Comparison of ENCODE assay signal across 17 cellular contexts in genomic region chr3:120795959-120796358, GRCh38. TPM values are rescaled to one million over a fixed set of nuclear protein-coding genes. Genes with fewer than 3 reads are reported as not detected.
DNase-seq lines count a peak whose midpoint lies in the region; ATAC-seq, FAIRE-seq and TF ChIP-seq lines count a peak whose summit lies in the region.
"Had no signal": no experiment of that assay in that cellular context is flagged by ENCODE, and none has a peak within 500 bp of the region (broad histone marks: within the 10 kb centered on the region; RNA-seq: fewer than 3 reads in every experiment).

No MANE protein-coding gene starts in this region.

- no peak for FAIRE-seq in HepG2 (lab: Jason Lieb, UNC)
- FAIRE-seq: HTR-8/SVneo had no signal

- CTCF ChIA-PET in HepG2 (lab: Yijun Ruan, JAX; ENCODE audit: low intra/inter-chr PET ratio, low total read pairs), result interaction anchor here (2.4 kb wide), 1 partner anchor 173 kb away, joined by 27 read pairs; no protein-coding TSS in a partner anchor

- in situ Hi-C loops in HepG2 (cut with HindIII; ENCODE audit: extremely low pct_ligation_motif_present, low pct_unique_long_range_greater_than_20kb), result loop anchor here (5.0 kb wide), 1 partner anchor 234 kb away; no protein-coding TSS in a partner anchor

- H3K4me1 ChIP-seq in HepG2 (ENCODE audit: insufficient read depth, low read length) (peaks cover 27% of the 10 kb centered on the region), right lobe of liver (no peaks in the 10 kb centered on the region), OCI-LY3 (ENCODE audit: low read length) (peaks cover 23% of the 10 kb centered on the region)

- DNase-seq in HepG2 (ENCODE audit: low spot score) (peak; percentile 36), right lobe of liver (no peak), left colon (peak in 1 of 2 donors; percentile 16), NCI-H1092 treated with DMSO at 0.1 percent for 48 hours (lab: John Stamatoyannopoulos, UW) (no peak), NCI-H446 (lab: John Stamatoyannopoulos, UW) (no peak), posterior vena cava (ENCODE audit: low spot score) (no peak)
- DNase-seq: 8988T; ACHN; CD4-positive, CD25-positive, alpha-beta regulatory T cell; DND-41; GDM1; HCEC 1CT; HFFc6 had no signal

- ATAC-seq in HepG2 (peak; percentile 66), right lobe of liver (no peak), left colon (peak; percentile 78), HG03342 (IDR thresholded peaks at IDR 0.05; ENCODE audit: unreplicated experiment) (no peak)

- POLR2A ChIA-PET in HepG2 (lab: Yijun Ruan, JAX), result no interaction called here

- H3K27ac ChIP-seq in HepG2 (ENCODE audit: extremely low read length, insufficient read depth, low read length), result no peak overlapping the region
- H3K27ac ChIP-seq in right lobe of liver, result no peak overlapping the region
- no peak overlapping the region for H3K27ac ChIP-seq in OCI-LY3 (ENCODE audit: low read length)
- H3K27ac ChIP-seq: BLaER1 treated with 17β-estradiol and CSF1 and Interleukin-3, amounts not matched to agents 10 nM and 100 nM had no signal

- BruUV-seq in HepG2 (replicated peaks; lab: Mats Ljungman, UMichigan), result no TSS peak

- TF ChIP-seq POLR2A in HepG2 (IDR thresholded peaks at IDR 0.05; ENCODE audit: insufficient read depth in 1 of 2, low read depth in 2 of 2, low read length in 2 of 2) (no peak), right lobe of liver (IDR thresholded peaks at IDR 0.05) (no peak)

- no peaks in the 10 kb centered on the region for H4K20me1 ChIP-seq in HepG2 (ENCODE audit: insufficient read depth, low read length)
- no peaks in the 10 kb centered on the region for H4K20me1 ChIP-seq in OCI-LY3 (ENCODE audit: insufficient read depth, low read length)
- H4K20me1 ChIP-seq: BLaER1 treated with 17β-estradiol and CSF1 and Interleukin-3, amounts not matched to agents 10 nM and 100 nM had no signal

- WGBS in HepG2 (ENCODE audit: low lambda C conversion rate), result 0% methylated on average over 2 of the region's 2 CpGs
- 44% methylated on average over 2 of the region's 2 CpGs for WGBS in right lobe of liver (ENCODE audit: insufficient coverage, low coverage, low lambda C conversion rate, missing lambda C conversion rate)

- no peaks in the 10 kb centered on the region for H3K36me3 ChIP-seq in HepG2 (replicated peaks in 1 of 2; ENCODE audit: control insufficient read depth in 1 of 2, insufficient read depth in 2 of 2, low read length in 2 of 2)
- H3K36me3 ChIP-seq in right lobe of liver, result no peaks in the 10 kb centered on the region
- no peaks in the 10 kb centered on the region for H3K36me3 ChIP-seq in OCI-LY3 (replicated peaks; ENCODE audit: low read depth, low read length)
- H3K36me3 ChIP-seq: BLaER1 treated with 17β-estradiol and CSF1 and Interleukin-3, amounts not matched to agents 10 nM and 100 nM had no signal

- TF ChIP-seq EP300 in HepG2 (IDR thresholded peaks at IDR 0.05; ENCODE audit: low read depth in 2 of 2, low read length in 2 of 2) (no peak), HepG2 (CRISPR knock-in tag; IDR thresholded peaks at IDR 0.05; ENCODE audit: borderline replicate concordance) (no peak)

- no peaks in the 10 kb centered on the region for H3K79me2 ChIP-seq in HepG2 (ENCODE audit: insufficient read depth, low read length)
- no peaks in the 10 kb centered on the region for H3K79me2 ChIP-seq in OCI-LY3 (ENCODE audit: low read length)

- intact Hi-C loops in HepG2 (cut with micrococcal nuclease; ENCODE audit: unreplicated experiment), result loop anchor here (1.0 kb wide), 3 partner anchors 118 to 235 kb away; no protein-coding TSS in a partner anchor
- intact Hi-C loops in right lobe of liver (cut with DNase I), result no loop called here
- intact Hi-C loops in left colon (cut with DNase I, micrococcal nuclease), result loop anchor here (5.0 to 10.0 kb wide), 2 partner anchors 231 to 234 kb away; no protein-coding TSS in a partner anchor
- intact Hi-C loops in posterior vena cava (cut with DNase I), result loop anchor here (10.0 kb wide), 1 partner anchor 231 kb away; no protein-coding TSS in a partner anchor

- TF ChIP-seq RAD21 in HepG2 (CRISPR knock-in tag; IDR thresholded peaks at IDR 0.05), result no peak

- H2AFZ ChIP-seq in HepG2 (ENCODE audit: low read length) (no peak overlapping the region), OCI-LY3 (ENCODE audit: low read depth, low read length) (no peak overlapping the region)

- no peak overlapping the region for H3K4me2 ChIP-seq in HepG2 (ENCODE audit: low read depth, low read length)
- peak overlapping the region; percentile 54; the same call in 1 of the 2 replicates for H3K4me2 ChIP-seq in OCI-LY3 (ENCODE audit: low read length)
- H3K4me2 ChIP-seq: BLaER1 treated with 17β-estradiol and CSF1 and Interleukin-3, amounts not matched to agents 10 nM and 100 nM had no signal

- no peak overlapping the region for H3K9ac ChIP-seq in HepG2 (ENCODE audit: insufficient read depth, low read depth, low read length)
- H3K9ac ChIP-seq in OCI-LY3 (ENCODE audit: low read length), result no peak overlapping the region
- H3K9ac ChIP-seq: BLaER1 treated with 17β-estradiol and CSF1 and Interleukin-3, amounts not matched to agents 10 nM and 100 nM had no signal

- H3K27me3 ChIP-seq in HepG2 (ENCODE audit: control insufficient read depth in 1 of 2, insufficient read depth in 2 of 2, low read length in 2 of 2), result peaks cover 0 to 4% of the 10 kb centered on the region in 2 experiments; a peak in 2 of 5 replicates
- H3K27me3 ChIP-seq in right lobe of liver, result no peaks in the 10 kb centered on the region
- H3K27me3 ChIP-seq in OCI-LY3 (ENCODE audit: low read depth, low read length), result no peaks in the 10 kb centered on the region
- H3K27me3 ChIP-seq: BLaER1 treated with 17β-estradiol and CSF1 and Interleukin-3, amounts not matched to agents 10 nM and 100 nM had no signal

- TF ChIP-seq CTCF in HepG2 (CRISPR knock-in tag; IDR thresholded peaks at IDR 0.05) (no peak), right lobe of liver (IDR thresholded peaks at IDR 0.05) (no peak), OCI-LY3 (IDR thresholded peaks at IDR 0.05; ENCODE audit: low read depth, low read length) (no peak)

- no peaks in the 10 kb centered on the region for H3K9me3 ChIP-seq in HepG2 (ENCODE audit: low read length)
- H3K9me3 ChIP-seq in right lobe of liver, result no peaks in the 10 kb centered on the region
- no peaks in the 10 kb centered on the region for H3K9me3 ChIP-seq in OCI-LY3 (ENCODE audit: insufficient read depth, low read length)
- H3K9me3 ChIP-seq: BLaER1 treated with 17β-estradiol and CSF1 and Interleukin-3, amounts not matched to agents 10 nM and 100 nM had no signal

- H3K4me3 ChIP-seq in HepG2 (replicated peaks in 1 of 3; ENCODE audit: insufficient read depth in 1 of 3, low read depth in 2 of 3, low read length in 3 of 3), result no peak overlapping the region
- no peak overlapping the region for H3K4me3 ChIP-seq in right lobe of liver
- no peak overlapping the region for H3K4me3 ChIP-seq in OCI-LY3 (ENCODE audit: low read length)
- H3K4me3 ChIP-seq: BLaER1 treated with 17β-estradiol and CSF1 and Interleukin-3, amounts not matched to agents 10 nM and 100 nM had no signal

RNA-seq across cellular contexts. Expression of gene GTF2E1, which starts 53.4 kb away (rescaled TPM):
- 21.5 and 29.0 TPM in 2 replicates for total RNA-seq in HepG2 (2016; rRNA removed; fragmentation: Illumina TruSeq; extraction: Trizol)
- 13.7 and 17.7 TPM in 2 replicates for total RNA-seq in HepG2 (2016; cell fraction: cytosol; rRNA removed; fragmentation: Illumina TruSeq; extraction: Trizol; ENCODE audit: low read depth)
- 19.8 and 26.6 TPM in 2 replicates for total RNA-seq in HepG2 (2016; cell fraction: insoluble cytoplasmic fraction; rRNA removed; fragmentation: Illumina TruSeq; extraction: Trizol)
- total RNA-seq in HepG2 (2016; cell fraction: membrane; rRNA removed; fragmentation: Illumina TruSeq; extraction: Trizol), result 8.6 and 13.7 TPM in 2 replicates
- 11.6 and 16.6 TPM in 2 replicates for total RNA-seq in HepG2 (2016; cell fraction: nucleus; rRNA removed; fragmentation: Illumina TruSeq; extraction: Trizol)
- polyA plus RNA-seq in HepG2 (2011; rRNA removed), result 7.7 and 8.3 TPM in 2 replicates
- polyA plus RNA-seq in HepG2 (2011; cell fraction: cytosol; rRNA removed), result 5.3 and 6.9 TPM in 2 replicates
- polyA plus RNA-seq in HepG2 (2011; cell fraction: nucleus; rRNA removed), result 2.2 and 4.6 TPM in 2 replicates
- polyA plus RNA-seq in HepG2 (2012), result 8.4 and 9.2 TPM in 2 replicates
- polyA plus RNA-seq in HepG2 (2016; cell fraction: cytosol; fragmentation: Illumina TruSeq; extraction: Trizol; ENCODE audit: low read depth), result 0.76 and 1.3 TPM in 2 replicates
- polyA plus RNA-seq in HepG2 (2016; cell fraction: insoluble cytoplasmic fraction; fragmentation: Illumina TruSeq; extraction: Trizol; ENCODE audit: low read depth), result 16.9 and 19.8 TPM in 2 replicates
- polyA plus RNA-seq in HepG2 (2016; cell fraction: membrane; fragmentation: Illumina TruSeq; extraction: Trizol; ENCODE audit: low read depth), result 3.4 and 3.9 TPM in 2 replicates
- 13.4 and 14.7 TPM in 2 replicates for polyA plus RNA-seq in HepG2 (2016; cell fraction: nucleus; fragmentation: Illumina TruSeq; extraction: Trizol; ENCODE audit: insufficient read depth, low read depth)
- polyA minus RNA-seq in HepG2 (2011; rRNA and poly(A)+ RNA removed; ENCODE audit: low replicate concordance), result 4.0 and 23.8 TPM in 2 replicates
- polyA minus RNA-seq in HepG2 (2011; cell fraction: cytosol; rRNA and poly(A)+ RNA removed), result 6.5 and 8.1 TPM in 2 replicates
- polyA minus RNA-seq in HepG2 (2011; cell fraction: nucleus; rRNA and poly(A)+ RNA removed), result 7.3 and 14.3 TPM in 2 replicates
- total RNA-seq in right lobe of liver, result 1 to 10 TPM; 5.0 to 8.9 (median 6.4) TPM
- total RNA-seq in left colon, result 10 to 100 TPM; 11.9 to 14.5 TPM
- total RNA-seq in posterior vena cava, result 10 to 100 TPM; 12.0 to 16.7 TPM

RNA-seq across cellular contexts. Expression of gene RABL3, which starts 53.6 kb away (rescaled TPM):
- 31.9 and 48.3 TPM in 2 replicates for total RNA-seq in HepG2 (2016; rRNA removed; fragmentation: Illumina TruSeq; extraction: Trizol)
- total RNA-seq in HepG2 (2016; cell fraction: cytosol; rRNA removed; fragmentation: Illumina TruSeq; extraction: Trizol; ENCODE audit: low read depth), result 5.2 and 5.9 TPM in 2 replicates
- 31.0 and 46.6 TPM in 2 replicates for total RNA-seq in HepG2 (2016; cell fraction: insoluble cytoplasmic fraction; rRNA removed; fragmentation: Illumina TruSeq; extraction: Trizol)
- total RNA-seq in HepG2 (2016; cell fraction: membrane; rRNA removed; fragmentation: Illumina TruSeq; extraction: Trizol), result 8.3 and 9.8 TPM in 2 replicates
- total RNA-seq in HepG2 (2016; cell fraction: nucleus; rRNA removed; fragmentation: Illumina TruSeq; extraction: Trizol), result 16.0 and 17.0 TPM in 2 replicates
- 3.8 and 4.8 TPM in 2 replicates for polyA plus RNA-seq in HepG2 (2011; rRNA removed)
- polyA plus RNA-seq in HepG2 (2011; cell fraction: cytosol; rRNA removed), result 1.7 and 3.2 TPM in 2 replicates
- 1.3 and 2.1 TPM in 2 replicates for polyA plus RNA-seq in HepG2 (2011; cell fraction: nucleus; rRNA removed)
- 14.0 and 15.4 TPM in 2 replicates for polyA plus RNA-seq in HepG2 (2012)
- 4.4 and 5.0 TPM in 2 replicates for polyA plus RNA-seq in HepG2 (2016; cell fraction: cytosol; fragmentation: Illumina TruSeq; extraction: Trizol; ENCODE audit: low read depth)
- polyA plus RNA-seq in HepG2 (2016; cell fraction: insoluble cytoplasmic fraction; fragmentation: Illumina TruSeq; extraction: Trizol; ENCODE audit: low read depth), result 44.8 and 45.3 TPM in 2 replicates
- 5.6 and 7.1 TPM in 2 replicates for polyA plus RNA-seq in HepG2 (2016; cell fraction: membrane; fragmentation: Illumina TruSeq; extraction: Trizol; ENCODE audit: low read depth)
- 13.8 and 15.4 TPM in 2 replicates for polyA plus RNA-seq in HepG2 (2016; cell fraction: nucleus; fragmentation: Illumina TruSeq; extraction: Trizol; ENCODE audit: insufficient read depth, low read depth)
- polyA minus RNA-seq in HepG2 (2011; rRNA and poly(A)+ RNA removed; ENCODE audit: low replicate concordance), result 1.3 and 4.8 TPM in 2 replicates
- polyA minus RNA-seq in HepG2 (2011; cell fraction: cytosol; rRNA and poly(A)+ RNA removed), result 2.7 and 4.0 TPM in 2 replicates
- 10.3 and 10.7 TPM in 2 replicates for polyA minus RNA-seq in HepG2 (2011; cell fraction: nucleus; rRNA and poly(A)+ RNA removed)
- 10 to 100 TPM; 12.0 to 18.4 (median 13.2) TPM for total RNA-seq in right lobe of liver
- 10 to 100 TPM; 25.3 to 25.7 TPM for total RNA-seq in left colon
- 10 to 100 TPM; 16.9 to 22.3 TPM for total RNA-seq in posterior vena cava

Comparison
In these comparisons a context has a peak if more than half of its experiments do, and no peak if none do; other contexts are left out.
1. ATAC-seq: peak in HepG2 (single experiment) and left colon (single experiment); none in right lobe of liver (0 of 4) and HG03342 (single experiment).
2. intact Hi-C loops: an anchor here in HepG2 (1.0 kb wide), left colon (5.0 to 10.0 kb wide) and posterior vena cava (10.0 kb wide); none called in right lobe of liver.